ENCODE assay signal across 36 cellular contexts in the genomic region with DNA sequence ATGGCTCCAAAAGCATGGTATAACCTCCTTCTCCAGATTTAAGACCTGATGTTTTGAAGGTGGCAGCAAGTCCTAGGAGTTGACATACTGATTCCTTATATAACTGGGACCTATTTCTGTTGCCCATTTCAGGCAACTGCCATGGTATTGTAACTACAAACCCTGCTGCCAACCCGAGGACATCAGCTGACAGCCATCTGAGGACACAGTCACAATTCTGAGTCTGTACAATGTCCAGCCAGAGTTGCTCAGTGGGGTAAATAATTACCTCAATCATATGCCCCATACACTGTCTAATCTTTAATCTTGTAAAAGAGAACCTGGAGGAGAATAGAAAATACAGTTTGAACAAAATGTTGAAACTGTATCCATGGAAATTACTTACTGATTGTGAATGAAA. TPM values are rescaled to one million over a fixed set of nuclear protein-coding genes. Genes with fewer than 3 reads are reported as not detected.
A peak's percentile ranks its signal among the peaks of the same experiment; 100 is the strongest.
DNase-seq lines count a peak whose midpoint lies in the region; ATAC-seq, FAIRE-seq and TF ChIP-seq lines count a peak whose summit lies in the region.
"Had no signal": no experiment of that assay in that cellular context is flagged by ENCODE, and none has a peak within 500 bp of the region (broad histone marks: within the 10 kb centered on the region; RNA-seq: fewer than 3 reads in every experiment).

No MANE protein-coding gene starts in this region.

- no peak overlapping the region for H3K27ac Mint-ChIP-seq in endothelial cell (ENCODE audit: unreplicated experiment)
- H3K27ac Mint-ChIP-seq: activated CD4-positive, alpha-beta memory T cell treated with anti-CD3 and anti-CD28 coated beads for 36 hours; activated naive CD8-positive, alpha-beta T cell; progenitor cell of endocrine pancreas; type B pancreatic cell had no signal

- H3K4me1 ChIP-seq in HepG2 (ENCODE audit: insufficient read depth, low read length) = peaks cover 12% of the 10 kb centered on the region
- H3K4me1 ChIP-seq in vagina = no peaks in the 10 kb centered on the region
- H3K4me1 ChIP-seq: Caco-2, esophagus muscularis mucosa, Peyer's patch, SJSA1 had no signal

- POLR2A ChIA-PET in HepG2 (lab: Yijun Ruan, JAX) = no interaction called here

- WGBS in HepG2 (ENCODE audit: low lambda C conversion rate) = 0% methylated on average over 1 of the region's 1 CpG

- H3K36me3 ChIP-seq in HepG2 (replicated peaks in 1 of 2; ENCODE audit: control insufficient read depth in 1 of 2, insufficient read depth in 2 of 2, low read length in 2 of 2) (no peaks in the 10 kb centered on the region), vagina (no peaks in the 10 kb centered on the region)
- H3K36me3 ChIP-seq: cardiac muscle cell, esophagus muscularis mucosa, Peyer's patch, SJSA1 had no signal

- no peaks in the 10 kb centered on the region for H3K79me2 ChIP-seq in HepG2 (ENCODE audit: insufficient read depth, low read length)

- TF ChIP-seq CTCF in HepG2 (CRISPR knock-in tag; IDR thresholded peaks at IDR 0.05) (no peak), endothelial cell (IDR thresholded peaks at IDR 0.05; ENCODE audit: unreplicated experiment) (no peak), vagina (IDR thresholded peaks at IDR 0.05) (no peak)

- H3K27me3 Mint-ChIP-seq in endothelial cell (ENCODE audit: unreplicated experiment) = peaks cover 2% of the 10 kb centered on the region
- H3K27me3 Mint-ChIP-seq: activated CD4-positive, alpha-beta memory T cell treated with anti-CD3 and anti-CD28 coated beads for 36 hours had no signal

- H3K4me1 Mint-ChIP-seq in endothelial cell (ENCODE audit: unreplicated experiment) = peaks cover 6% of the 10 kb centered on the region
- H3K4me1 Mint-ChIP-seq: neural crest cell had no signal

- no peak overlapping the region for H3K9ac ChIP-seq in HepG2 (ENCODE audit: insufficient read depth, low read depth, low read length)

- DNase-seq in SK-MEL-5 (ENCODE audit: low read depth, low spot score) (peak; percentile 86), Right ventricle myocardium superior (no peak), HepG2 (ENCODE audit: low spot score) (no peak), putamen (ENCODE audit: low spot score) (peak; percentile 65), endothelial cell (ENCODE audit: low spot score) (no peak), AG08396 (ENCODE audit: low spot score) (no peak), vagina (ENCODE audit: extremely low spot score in 2 of 2) (no peak)
- DNase-seq: activated CD4-positive, alpha-beta memory T cell treated with anti-CD3 and anti-CD28 coated beads for 36 hours; activated CD4-positive, CD25-positive, alpha-beta regulatory T cell; activated T-cell treated with anti-CD3 and anti-CD28 coated beads for 4 hours; Caco-2; cortex of kidney; DMS79; foreskin melanocyte; GF-D8; HCEC 1CT; KBM-7; NCI-H1105; NCI-H187 treated with DMSO at 0.1 percent for 48 hours; NCI-H526; small intestine; stimulated activated CD8-positive, alpha-beta memory T cell treated with anti-CD3 and anti-CD28 coated beads, Interleukin-4, amount 100 ng/mL, for 48 hours; T-helper 1 cell had no signal

- no peak for FAIRE-seq in HepG2 (lab: Jason Lieb, UNC)
- FAIRE-seq: GM18507, HTR-8/SVneo, small intestine had no signal

- peak overlapping the region; percentile 44 for H2AFZ ChIP-seq in HepG2 (ENCODE audit: low read length)

- CTCF ChIA-PET in HepG2 (lab: Yijun Ruan, JAX; ENCODE audit: low intra/inter-chr PET ratio, low total read pairs) = no interaction called here

- peaks cover 0 to 5% of the 10 kb centered on the region in 2 experiments; a peak in 1 of 5 replicates for H3K27me3 ChIP-seq in HepG2 (ENCODE audit: control insufficient read depth in 1 of 2, insufficient read depth in 2 of 2, low read length in 2 of 2)
- H3K27me3 ChIP-seq in vagina = no peaks in the 10 kb centered on the region
- H3K27me3 ChIP-seq: esophagus muscularis mucosa, Peyer's patch, SJSA1 had no signal

- TF ChIP-seq POLR2A in HepG2 (IDR thresholded peaks at IDR 0.05; ENCODE audit: insufficient read depth in 1 of 2, low read depth in 2 of 2, low read length in 2 of 2) (no peak), vagina (IDR thresholded peaks at IDR 0.05) (no peak)

- H3K4me3 Mint-ChIP-seq in endothelial cell (ENCODE audit: unreplicated experiment) = no peak overlapping the region
- H3K4me3 Mint-ChIP-seq: activated CD4-positive, alpha-beta memory T cell treated with anti-CD3 and anti-CD28 coated beads for 36 hours; activated naive CD8-positive, alpha-beta T cell; neural crest cell; type B pancreatic cell had no signal

- H3K9me3 Mint-ChIP-seq in endothelial cell (ENCODE audit: unreplicated experiment) = no peaks in the 10 kb centered on the region
- H3K9me3 Mint-ChIP-seq: activated CD4-positive, alpha-beta memory T cell treated with anti-CD3 and anti-CD28 coated beads for 36 hours; neural crest cell; type B pancreatic cell had no signal

- H3K9me3 ChIP-seq in HepG2 (ENCODE audit: low read length) = no peaks in the 10 kb centered on the region
- no peaks in the 10 kb centered on the region for H3K9me3 ChIP-seq in vagina
- H3K9me3 ChIP-seq: Caco-2, esophagus muscularis mucosa, Peyer's patch, SJSA1 had no signal

- in situ Hi-C loops in SK-MEL-5 (cut with HindIII; ENCODE audit: low pct_unique_long_range_greater_than_20kb, low sequenced_read_pairs) = no loop called here
- in situ Hi-C loops in HepG2 (cut with HindIII; ENCODE audit: extremely low pct_ligation_motif_present, low pct_unique_long_range_greater_than_20kb) = no loop called here

- TF ChIP-seq RAD21 in HepG2 (CRISPR knock-in tag; IDR thresholded peaks at IDR 0.05) = no peak

- BruUV-seq in HepG2 (replicated peaks; lab: Mats Ljungman, UMichigan) = no TSS peak

- peak; percentile 94 for ATAC-seq in Right ventricle myocardium superior (ENCODE audit: poor library complexity)
- peak; percentile 89 for ATAC-seq in HepG2
- no peak for ATAC-seq in HG02678 (IDR thresholded peaks at IDR 0.05; ENCODE audit: unreplicated experiment)

- H3K27ac ChIP-seq in HepG2 (ENCODE audit: extremely low read length, insufficient read depth, low read length) (no peak overlapping the region), vagina (no peak overlapping the region)
- H3K27ac ChIP-seq: C4-2B, cardiac muscle cell, esophagus muscularis mucosa, Peyer's patch, SJSA1 had no signal

- H3K4me3 ChIP-seq in HepG2 (replicated peaks in 1 of 3; ENCODE audit: insufficient read depth in 1 of 3, low read depth in 2 of 3, low read length in 3 of 3) (no peak overlapping the region), vagina (no peak overlapping the region)
- H3K4me3 ChIP-seq: cardiac muscle cell, esophagus muscularis mucosa, lung, Peyer's patch, SJSA1 had no signal

- H3K4me2 ChIP-seq in HepG2 (ENCODE audit: low read depth, low read length) = peak overlapping the region; percentile 49

- H3K36me3 Mint-ChIP-seq in endothelial cell (ENCODE audit: low read depth, unreplicated experiment) = no peaks in the 10 kb centered on the region
- H3K36me3 Mint-ChIP-seq: activated CD4-positive, alpha-beta memory T cell treated with anti-CD3 and anti-CD28 coated beads for 36 hours; activated naive CD8-positive, alpha-beta T cell; type B pancreatic cell had no signal

- H4K20me1 ChIP-seq in HepG2 (ENCODE audit: insufficient read depth, low read length) = no peaks in the 10 kb centered on the region

- TF ChIP-seq EP300 in HepG2 (IDR thresholded peaks at IDR 0.05; ENCODE audit: low read depth in 2 of 2, low read length in 2 of 2) (no peak), HepG2 (CRISPR knock-in tag; IDR thresholded peaks at IDR 0.05; ENCODE audit: borderline replicate concordance) (no peak)

- intact Hi-C loops in Right ventricle myocardium superior (cut with DNase I) = no loop called here
- intact Hi-C loops in HepG2 (cut with micrococcal nuclease; ENCODE audit: unreplicated experiment) = no loop called here
- intact Hi-C loops in vagina (cut with DNase I) = no loop called here

RNA-seq across cellular contexts. Expression of gene GAREM2, which starts 8.7 kb away (rescaled TPM):
- 4.0 and 5.0 TPM in 2 replicates for total RNA-seq in SK-MEL-5 (2014; rRNA removed; shearing (Covaris generic))
- 7.4 and 11.5 TPM in 2 replicates for polyA plus RNA-seq in SK-MEL-5 (2015; cell fraction: cytosol; rRNA removed)
- polyA plus RNA-seq in SK-MEL-5 (2015; cell fraction: nucleus; rRNA removed) = 4.4 and 7.6 TPM in 2 replicates
- total RNA-seq in Right ventricle myocardium superior (1.3 TPM), HepG2 (2016; rRNA removed; fragmentation: Illumina TruSeq; extraction: Trizol) (0.31 and 0.38 TPM in 2 replicates), endothelial cell (ENCODE audit: unreplicated experiment) (4.6 TPM), vagina (4.4 TPM)
- 0.10 and 0.18 TPM in 2 replicates for total RNA-seq in HepG2 (2016; cell fraction: cytosol; rRNA removed; fragmentation: Illumina TruSeq; extraction: Trizol; ENCODE audit: low read depth)
- 0.35 and 0.36 TPM in 2 replicates for total RNA-seq in HepG2 (2016; cell fraction: insoluble cytoplasmic fraction; rRNA removed; fragmentation: Illumina TruSeq; extraction: Trizol)
- 0.55 and 0.62 TPM in 2 replicates for total RNA-seq in HepG2 (2016; cell fraction: membrane; rRNA removed; fragmentation: Illumina TruSeq; extraction: Trizol)
- 0.28 and 0.94 TPM in 2 replicates for total RNA-seq in HepG2 (2016; cell fraction: nucleus; rRNA removed; fragmentation: Illumina TruSeq; extraction: Trizol)
- polyA plus RNA-seq in HepG2 (2011; rRNA removed) = 0.29 and 0.37 TPM in 2 replicates
- polyA plus RNA-seq in HepG2 (2011; cell fraction: cytosol; rRNA removed) = 0.25 and 0.29 TPM in 2 replicates
- polyA plus RNA-seq in HepG2 (2011; cell fraction: nucleus; rRNA removed) = 0.54 and 0.56 TPM in 2 replicates
- 0.31 and 0.47 TPM in 2 replicates for polyA plus RNA-seq in HepG2 (2012)
- polyA plus RNA-seq in HepG2 (2016; cell fraction: cytosol; fragmentation: Illumina TruSeq; extraction: Trizol; ENCODE audit: low read depth) = 0.35 and 0.49 TPM in 2 replicates
- polyA plus RNA-seq in HepG2 (2016; cell fraction: insoluble cytoplasmic fraction; fragmentation: Illumina TruSeq; extraction: Trizol; ENCODE audit: low read depth) = 0.88 and 1.2 TPM in 2 replicates
- 0.48 and 0.61 TPM in 2 replicates for polyA plus RNA-seq in HepG2 (2016; cell fraction: membrane; fragmentation: Illumina TruSeq; extraction: Trizol; ENCODE audit: low read depth)
- 0.59 and 1.1 TPM in 2 replicates for polyA plus RNA-seq in HepG2 (2016; cell fraction: nucleus; fragmentation: Illumina TruSeq; extraction: Trizol; ENCODE audit: insufficient read depth, low read depth)
- polyA minus RNA-seq in HepG2 (2011; rRNA and poly(A)+ RNA removed; ENCODE audit: low replicate concordance) = 1.0 TPM in 1 of 2 replicates, not detected in the other
- polyA minus RNA-seq in HepG2 (2011; cell fraction: cytosol; rRNA and poly(A)+ RNA removed) = 0.35 and 1.1 TPM in 2 replicates
- polyA minus RNA-seq in HepG2 (2011; cell fraction: nucleus; rRNA and poly(A)+ RNA removed) = 0.25 and 0.26 TPM in 2 replicates

Comparison
In these comparisons a context has a peak if more than half of its experiments do, and no peak if none do; other contexts are left out.
1. DNase-seq: peak in SK-MEL-5 (single experiment) and putamen (single experiment); none in Right ventricle myocardium superior (single experiment), HepG2 (single experiment), endothelial cell (single experiment), AG08396 (single experiment) and vagina (0 of 2).